ENCODE assay signal across 8 cellular contexts in the genomic region with DNA sequence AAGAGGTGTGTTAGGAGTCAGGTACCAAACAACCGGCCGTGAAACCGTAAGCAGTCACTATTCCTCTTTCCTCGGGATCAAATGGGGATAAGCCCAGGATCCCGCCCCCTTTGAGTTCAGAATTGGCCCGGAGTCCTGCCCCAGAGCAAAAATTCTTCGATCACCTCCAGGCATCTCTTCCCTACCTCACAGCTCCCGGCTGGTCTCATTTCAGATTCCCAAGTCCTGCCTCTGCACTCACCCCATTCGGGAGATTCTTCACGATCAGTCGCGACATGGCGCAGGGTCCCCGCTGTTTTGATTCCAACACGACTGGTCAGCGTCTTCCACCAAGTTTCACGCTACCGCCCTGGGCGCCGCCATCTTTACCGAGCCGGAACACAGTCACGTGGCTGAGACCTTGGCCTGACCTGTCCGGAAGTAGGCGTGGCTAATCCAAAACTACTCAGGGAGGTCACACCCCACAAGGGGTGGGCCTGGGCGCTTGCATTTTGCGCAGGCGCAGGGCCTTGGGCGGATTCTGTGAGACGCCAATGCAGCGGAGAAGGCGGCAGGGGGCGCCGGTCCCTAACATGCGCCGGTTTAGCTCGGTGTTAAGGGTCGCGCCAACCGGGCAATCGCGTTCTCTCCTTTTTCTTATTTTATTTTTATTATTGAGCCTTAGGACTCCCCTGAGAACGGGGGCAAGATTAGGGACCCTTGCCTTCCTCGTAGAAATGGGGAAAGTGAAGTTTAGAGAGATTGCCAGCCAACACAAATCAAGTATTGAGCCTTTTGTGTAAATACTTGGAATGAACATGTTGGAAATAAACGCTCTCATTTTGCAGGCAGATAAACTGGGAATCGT. TPM values are rescaled to one million over a fixed set of nuclear protein-coding genes. Genes with fewer than 3 reads are reported as not detected.
DNase-seq lines count a peak whose midpoint lies in the region; ATAC-seq, FAIRE-seq and TF ChIP-seq lines count a peak whose summit lies in the region.

A gene with protein sequence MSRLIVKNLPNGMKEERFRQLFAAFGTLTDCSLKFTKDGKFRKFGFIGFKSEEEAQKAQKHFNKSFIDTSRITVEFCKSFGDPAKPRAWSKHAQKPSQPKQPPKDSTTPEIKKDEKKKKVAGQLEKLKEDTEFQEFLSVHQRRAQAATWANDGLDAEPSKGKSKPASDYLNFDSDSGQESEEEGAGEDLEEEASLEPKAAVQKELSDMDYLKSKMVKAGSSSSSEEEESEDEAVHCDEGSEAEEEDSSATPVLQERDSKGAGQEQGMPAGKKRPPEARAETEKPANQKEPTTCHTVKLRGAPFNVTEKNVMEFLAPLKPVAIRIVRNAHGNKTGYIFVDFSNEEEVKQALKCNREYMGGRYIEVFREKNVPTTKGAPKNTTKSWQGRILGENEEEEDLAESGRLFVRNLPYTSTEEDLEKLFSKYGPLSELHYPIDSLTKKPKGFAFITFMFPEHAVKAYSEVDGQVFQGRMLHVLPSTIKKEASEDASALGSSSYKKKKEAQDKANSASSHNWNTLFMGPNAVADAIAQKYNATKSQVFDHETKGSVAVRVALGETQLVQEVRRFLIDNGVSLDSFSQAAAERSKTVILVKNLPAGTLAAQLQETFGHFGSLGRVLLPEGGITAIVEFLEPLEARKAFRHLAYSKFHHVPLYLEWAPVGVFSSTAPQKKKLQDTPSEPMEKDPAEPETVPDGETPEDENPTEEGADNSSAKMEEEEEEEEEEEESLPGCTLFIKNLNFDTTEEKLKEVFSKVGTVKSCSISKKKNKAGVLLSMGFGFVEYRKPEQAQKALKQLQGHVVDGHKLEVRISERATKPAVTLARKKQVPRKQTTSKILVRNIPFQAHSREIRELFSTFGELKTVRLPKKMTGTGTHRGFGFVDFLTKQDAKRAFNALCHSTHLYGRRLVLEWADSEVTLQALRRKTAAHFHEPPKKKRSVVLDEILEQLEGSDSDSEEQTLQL (minus strand): TSS at position 375 of the 847 bp plus-strand sequence. CDS start 98 bp downstream, at position 277.

- peak; percentile 82 for FAIRE-seq in RCC 7860 (lab: Jason Lieb, UNC)

- H3K27ac ChIP-seq in Karpas-422 (ENCODE audit: low read length) (no peak within 1 kb of the TSS), esophagus muscularis mucosa (replicated peaks in 1 of 4) (peak within 1 kb of the TSS; percentile 61 to 79 (median 64)), muscle layer of duodenum (ENCODE audit: low read length) (peak within 1 kb of the TSS; percentile 32)

- no peaks in the 10 kb centered on the region for H3K9me2 ChIP-seq in Karpas-422 (replicated peaks; ENCODE audit: insufficient read depth, low read length)

- H3K9me3 Mint-ChIP-seq in activated T-cell treated with anti-CD3 and anti-CD28 coated beads, Interleukin-2, amount 50 U/mL, for 72 hours, result no peaks in the 10 kb centered on the region

- H3K36me3 ChIP-seq in Karpas-422 (ENCODE audit: insufficient read depth, low read length) (peaks cover 4% of the 10 kb centered on the region; the same call in 1 of the 2 replicates), esophagus muscularis mucosa (peaks cover 12 to 35% (median 17%) of the 10 kb centered on the region in 4 donors), muscle layer of duodenum (ENCODE audit: control insufficient read depth in 1 of 2, insufficient read depth in 2 of 2, low read length in 2 of 2) (peaks cover 12 to 18% of the 10 kb centered on the region in 2 donors)

- H3K36me3 Mint-ChIP-seq in activated T-cell treated with anti-CD3 and anti-CD28 coated beads, Interleukin-2, amount 50 U/mL, for 72 hours (ENCODE audit: insufficient read depth in 2 of 2), result peaks cover 6 to 12% of the 10 kb centered on the region in 2 donors

- peaks cover 76% of the 10 kb centered on the region for H3K4me1 Mint-ChIP-seq in activated T-cell treated with anti-CD3 and anti-CD28 coated beads, Interleukin-2, amount 50 U/mL, for 72 hours (ENCODE audit: low read depth)

- no peak for TF ChIP-seq EP300 in esophagus muscularis mucosa (IDR thresholded peaks at IDR 0.05)

- peaks cover 18% of the 10 kb centered on the region for H3K4me1 ChIP-seq in Karpas-422 (ENCODE audit: low read length)
- peaks cover 17 to 29% (median 22%) of the 10 kb centered on the region in 4 donors for H3K4me1 ChIP-seq in esophagus muscularis mucosa
- H3K4me1 ChIP-seq in muscle layer of duodenum (ENCODE audit: control insufficient read depth in 1 of 2, insufficient read depth in 2 of 2, low read length in 2 of 2), result peaks cover 0 to 15% of the 10 kb centered on the region in 2 donors

- H4K20me1 ChIP-seq in Karpas-422 (ENCODE audit: insufficient read depth, low read depth, low read length), result no peaks in the 10 kb centered on the region

- WGBS in esophagus muscularis mucosa, result under 1% methylated on average over 46 of the region's 46 CpGs

- H3K27me3 Mint-ChIP-seq in activated T-cell treated with anti-CD3 and anti-CD28 coated beads, Interleukin-2, amount 50 U/mL, for 72 hours (ENCODE audit: low read depth), result no peaks in the 10 kb centered on the region

- TF ChIP-seq POLR2A in esophagus muscularis mucosa (IDR thresholded peaks at IDR 0.05; ENCODE audit: low read depth), result no peak

- intact Hi-C loops in esophagus muscularis mucosa (cut with DNase I), result no loop called here

- H3K27ac Mint-ChIP-seq in activated T-cell treated with anti-CD3 and anti-CD28 coated beads, Interleukin-2, amount 50 U/mL, for 72 hours, result peak within 1 kb of the TSS; percentile 95

- peak within 1 kb of the TSS; percentile 72 for H3K9ac ChIP-seq in Karpas-422 (ENCODE audit: low read length)

- peak; percentile 97 for ATAC-seq in GM21825 (IDR thresholded peaks at IDR 0.05; ENCODE audit: unreplicated experiment)
- ATAC-seq in activated T-cell treated with anti-CD3 and anti-CD28 coated beads, Interleukin-2, amount 50 U/mL, for 72 hours (replicated peaks in 1 of 2), result peak; percentile 76 to 77

- peaks cover 34% of the 10 kb centered on the region for H3K79me2 ChIP-seq in Karpas-422 (ENCODE audit: low read length)

- peak; percentile 79 to 97 (median 94) for TF ChIP-seq CTCF in esophagus muscularis mucosa (IDR thresholded peaks at IDR 0.05)

- peak; percentile 99 for DNase-seq in Daoy (ENCODE audit: low read depth)
- DNase-seq in Karpas-422, result peak; percentile 99
- peak; percentile 88 for DNase-seq in RCC 7860 (ENCODE audit: low spot score)
- DNase-seq in activated T-cell treated with anti-CD3 and anti-CD28 coated beads, Interleukin-2, amount 50 U/mL, for 72 hours, result peak; percentile 97 to 98
- DNase-seq in esophagus muscularis mucosa (ENCODE audit: extremely low spot score), result peak; percentile 99
- DNase-seq in stimulated activated CD8-positive, alpha-beta memory T cell treated with anti-CD3 and anti-CD28 coated beads, Interleukin-7, amount 100 ng/mL, for 4 hours (ENCODE audit: low read depth in 2 of 2), result peak; percentile 93 to 97

- peak within 1 kb of the TSS; percentile 98 to 100 for H3K4me3 Mint-ChIP-seq in activated T-cell treated with anti-CD3 and anti-CD28 coated beads, Interleukin-2, amount 50 U/mL, for 72 hours

- peak within 1 kb of the TSS; percentile 84 for H3K4me3 ChIP-seq in Karpas-422 (ENCODE audit: low read length)
- H3K4me3 ChIP-seq in esophagus muscularis mucosa, result peak within 1 kb of the TSS; percentile 75 to 81 (median 77)
- H3K4me3 ChIP-seq in muscle layer of duodenum (ENCODE audit: low read depth in 1 of 2, low read length in 2 of 2), result peak within 1 kb of the TSS; percentile 84 to 91

- H3K27me3 ChIP-seq in Karpas-422 (ENCODE audit: low read length) (no peaks in the 10 kb centered on the region), esophagus muscularis mucosa (no peaks in the 10 kb centered on the region), muscle layer of duodenum (ENCODE audit: low read depth, low read length) (no peaks in the 10 kb centered on the region)

- H3K4me2 ChIP-seq in Karpas-422 (ENCODE audit: low read depth, low read length, poor library complexity, severe bottlenecking), result peak within 1 kb of the TSS; percentile 93

- H3K9me3 ChIP-seq in Karpas-422 (ENCODE audit: low read length) (no peaks in the 10 kb centered on the region), esophagus muscularis mucosa (no peaks in the 10 kb centered on the region), muscle layer of duodenum (ENCODE audit: control insufficient read depth in 1 of 2, low read length in 2 of 2) (no peaks in the 10 kb centered on the region)

- H2AFZ ChIP-seq in Karpas-422 (ENCODE audit: low read length), result peak within 1 kb of the TSS; percentile 97

RNA-seq across cellular contexts. Expression of the gene that starts here (rescaled TPM):
- 18.6 and 26.3 TPM in 2 replicates for total RNA-seq in Daoy (2014; rRNA removed; shearing (Covaris generic))
- total RNA-seq in Karpas-422 (2014; rRNA removed; shearing (Covaris generic); ENCODE audit: low replicate concordance), result 19.9 and 34.6 TPM in 2 replicates
- 10 to 100 TPM; 76.2 to 84.8 TPM for total RNA-seq in activated T-cell treated with anti-CD3 and anti-CD28 coated beads, Interleukin-2, amount 50 U/mL, for 72 hours
- 10 to 100 TPM; 26.7 to 40.0 (median 27.4) TPM for total RNA-seq in esophagus muscularis mucosa
